ENCODE assay signal across 13 cellular contexts in the genomic region with DNA sequence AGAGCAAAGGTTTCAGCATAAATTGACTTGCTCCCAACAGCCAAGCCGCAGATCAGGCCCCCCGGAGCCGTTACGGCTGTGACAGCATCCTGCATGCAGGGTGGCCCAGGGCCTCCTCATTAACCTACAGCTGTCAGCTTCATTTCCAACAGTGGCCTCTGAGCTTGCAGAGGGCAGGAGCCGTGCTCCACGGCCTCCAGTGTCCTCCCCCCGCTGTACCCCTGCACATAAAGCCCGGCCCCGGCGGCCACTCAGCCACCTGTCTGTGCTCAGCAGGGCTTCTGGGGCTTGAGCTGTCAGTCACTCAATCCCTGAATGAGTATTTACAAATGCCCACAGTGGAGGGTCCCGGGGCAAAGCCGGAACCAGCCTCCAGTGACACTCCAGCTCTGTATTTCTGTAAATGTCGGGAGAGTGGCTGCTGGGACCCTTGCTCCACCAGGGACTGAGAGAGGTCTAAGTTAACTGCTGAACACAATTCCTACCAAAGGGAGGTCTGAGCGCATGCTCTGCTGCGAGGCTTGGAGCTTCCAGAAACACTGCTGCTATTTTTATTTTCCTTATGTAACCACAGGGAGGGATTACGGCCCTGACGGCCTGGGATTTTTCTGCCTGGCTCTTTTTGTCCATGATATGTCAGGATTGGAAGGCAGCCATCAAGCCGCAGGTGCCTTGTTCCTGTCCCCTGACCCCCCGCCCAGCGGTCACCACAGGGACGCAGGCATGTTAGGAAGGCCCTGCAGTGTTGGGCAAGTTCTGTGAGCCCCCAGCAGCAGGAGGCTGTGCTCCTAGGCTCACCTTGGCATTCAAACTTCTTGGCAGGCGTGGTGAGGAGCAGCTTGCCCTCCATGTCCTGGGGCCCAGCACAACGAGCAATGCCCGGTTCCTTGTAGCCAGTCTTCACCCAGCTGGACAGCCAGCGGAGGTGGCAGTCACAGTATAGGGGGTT.
DNase-seq lines count a peak whose midpoint lies in the region; ATAC-seq and TF ChIP-seq lines count a peak whose summit lies in the region.
"Had no signal": no experiment of that assay in that cellular context is flagged by ENCODE, and none has a peak within 500 bp of the region (broad histone marks: within the 10 kb centered on the region; RNA-seq: fewer than 3 reads in every experiment).

No MANE protein-coding gene starts in this region.

- H3K9me3 ChIP-seq in lung (ENCODE audit: control insufficient read depth in 2 of 2, insufficient read depth in 1 of 2, low read length in 1 of 2) = no peaks in the 10 kb centered on the region

- no peaks in the 10 kb centered on the region for H3K9me3 Mint-ChIP-seq in chondrocyte (ENCODE audit: low read depth)
- no peaks in the 10 kb centered on the region for H3K9me3 Mint-ChIP-seq in MCF 10A (ENCODE audit: unreplicated experiment)
- H3K9me3 Mint-ChIP-seq: activated naive CD4-positive, alpha-beta T cell treated with anti-CD3 and anti-CD28 coated beads, Interleukin-2, amount 50 U/mL, for 72 hours had no signal

- CTCF ChIA-PET in MCF 10A (lab: Yijun Ruan, JAX) = interaction anchor here (0.5 to 1.5 kb wide), 3 partner anchors 17 to 646 kb away, joined by 3 to 10 read pairs (median 3); no protein-coding TSS in a partner anchor

- H3K27ac Mint-ChIP-seq in chondrocyte (ENCODE audit: unreplicated experiment) (peak overlapping the region; percentile 68), MCF 10A (ENCODE audit: low read depth, unreplicated experiment) (no peak overlapping the region)

- intact Hi-C loops in MCF 10A (cut with micrococcal nuclease) = no loop called here

- H3K36me3 ChIP-seq in lung (ENCODE audit: control insufficient read depth in 2 of 2, insufficient read depth in 2 of 2, low read length in 2 of 2) = no peaks in the 10 kb centered on the region

- peak; percentile 77 for DNase-seq in NCI-H510A (lab: John Stamatoyannopoulos, UW)
- DNase-seq in chondrocyte (ENCODE audit: low spot score) = peak; percentile 74
- DNase-seq in lung (ENCODE audit: low spot score) = no peak
- DNase-seq in superior temporal gyrus (ENCODE audit: extremely low spot score) = peak; percentile 81
- no peak for DNase-seq in MCF 10A (ENCODE audit: unreplicated experiment)
- no peak for DNase-seq in NCI-H2081 (lab: John Stamatoyannopoulos, UW)
- DNase-seq: activated CD4-positive, alpha-beta T cell treated with anti-CD3 and anti-CD28 coated beads for 1 hour; DMS53; GM23248; NCI-H1436; stimulated activated CD4-positive, alpha-beta T cell treated with anti-CD3 and anti-CD28 coated beads, Interleukin-1b, Interleukin-23, amount 100 ng/mL, for 48 hours had no signal

- no peak overlapping the region for H3K4me3 ChIP-seq in lung
- H3K4me3 ChIP-seq: GM23248 had no signal

- H3K27me3 ChIP-seq in lung (ENCODE audit: control insufficient read depth, insufficient read depth) = no peaks in the 10 kb centered on the region

- H3K4me1 ChIP-seq in lung (ENCODE audit: control insufficient read depth in 2 of 2, insufficient read depth in 2 of 2, low read length in 2 of 2) = peaks cover 3 to 4% of the 10 kb centered on the region in 2 donors

- peaks cover 51% of the 10 kb centered on the region for H3K4me1 Mint-ChIP-seq in chondrocyte (ENCODE audit: low read depth)
- peaks cover 10% of the 10 kb centered on the region for H3K4me1 Mint-ChIP-seq in MCF 10A (ENCODE audit: insufficient read depth, unreplicated experiment)

- WGBS in lung, 2 donors = 70 to 79% methylated on average over 25 of the region's 25 CpGs

- ATAC-seq in lung (ENCODE audit: insufficient read depth, low FRiP score) = no peak
- ATAC-seq in GM18517 (IDR thresholded peaks at IDR 0.05; ENCODE audit: unreplicated experiment) = no peak

- peak overlapping the region; percentile 33 for H3K4me3 Mint-ChIP-seq in chondrocyte (ENCODE audit: unreplicated experiment)
- no peak overlapping the region for H3K4me3 Mint-ChIP-seq in MCF 10A (ENCODE audit: unreplicated experiment)

- POLR2A ChIA-PET in MCF 10A (lab: Yijun Ruan, JAX) = no interaction called here

- BruUV-seq in MCF 10A (replicated peaks; lab: Mats Ljungman, UMichigan) = no TSS peak

- H3K36me3 Mint-ChIP-seq in chondrocyte (ENCODE audit: low read depth) (no peaks in the 10 kb centered on the region), MCF 10A (ENCODE audit: insufficient read depth, unreplicated experiment) (no peaks in the 10 kb centered on the region)
- H3K36me3 Mint-ChIP-seq: activated naive CD4-positive, alpha-beta T cell treated with anti-CD3 and anti-CD28 coated beads, Interleukin-2, amount 50 U/mL, for 72 hours had no signal

- H3K27me3 Mint-ChIP-seq in chondrocyte (ENCODE audit: low read depth) = no peaks in the 10 kb centered on the region
- peaks cover 14% of the 10 kb centered on the region for H3K27me3 Mint-ChIP-seq in MCF 10A (ENCODE audit: insufficient read depth, unreplicated experiment)

- H3K27ac ChIP-seq in lung (ENCODE audit: low read depth in 1 of 2, low read length in 1 of 2) = peak overlapping the region; percentile 18 to 73
- H3K27ac ChIP-seq: GM23248 had no signal

- TF ChIP-seq CTCF in chondrocyte (IDR thresholded peaks at IDR 0.05) (no peak), lung (IDR thresholded peaks at IDR 0.05; ENCODE audit: control extremely low read depth, extremely low read depth) (no peak), MCF 10A (IDR thresholded peaks at IDR 0.05; ENCODE audit: unreplicated experiment) (no peak)

Comparison
In these comparisons a context has a peak if more than half of its experiments do, and no peak if none do; other contexts are left out.
1. DNase-seq: peak in NCI-H510A (single experiment), chondrocyte (single experiment) and superior temporal gyrus (single experiment); none in lung (single experiment), MCF 10A (single experiment) and NCI-H2081 (0 of 2).